Comparison of ENCODE assay signal across 27 cellular contexts in the genomic region with DNA sequence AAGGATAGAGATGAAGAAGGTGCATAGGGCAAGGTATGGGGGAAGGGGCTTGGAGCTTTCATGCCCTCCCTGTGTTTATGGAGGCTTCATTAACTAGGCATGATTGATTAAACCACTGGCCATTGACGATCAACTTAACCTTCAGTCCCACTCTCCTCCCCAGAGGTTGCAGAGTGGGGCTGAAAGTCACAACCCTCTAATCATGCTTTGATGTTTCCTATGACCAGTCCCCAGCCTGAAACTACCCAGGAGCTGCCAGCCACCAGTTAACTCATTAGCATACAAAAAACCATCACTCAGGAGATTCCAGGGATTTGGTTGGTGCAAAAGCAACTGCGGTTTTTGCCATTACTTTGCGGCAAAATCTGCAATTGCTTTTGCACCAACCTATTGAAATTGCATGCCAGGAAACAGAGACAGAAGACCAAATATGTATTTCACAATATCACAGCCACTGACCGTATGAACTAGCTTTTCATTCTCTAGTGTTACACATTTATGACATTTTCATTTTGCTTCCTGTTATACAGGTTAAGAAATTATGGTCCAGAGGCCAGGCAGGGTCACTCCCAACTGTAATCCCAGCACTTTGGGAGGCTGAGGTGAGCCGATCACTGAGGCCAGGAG. TPM values are rescaled to one million over a fixed set of nuclear protein-coding genes. Genes with fewer than 3 reads are reported as not detected.
DNase-seq lines count a peak whose midpoint lies in the region; ATAC-seq, FAIRE-seq and TF ChIP-seq lines count a peak whose summit lies in the region.
"Had no signal": no experiment of that assay in that cellular context is flagged by ENCODE, and none has a peak within 500 bp of the region (broad histone marks: within the 10 kb centered on the region; RNA-seq: fewer than 3 reads in every experiment).

No MANE protein-coding gene starts in this region.

- peak; percentile 91 for DNase-seq in NB4 (ENCODE audit: low read depth)
- no peak for DNase-seq in nephron progenitor cell
- DNase-seq in hypothalamus (lab: John Stamatoyannopoulos, UW) = no peak
- no peak for DNase-seq in urothelium cell line (ENCODE audit: low spot score)
- DNase-seq: activated B cell treated with CpG ODN at 0.5 μM for 24 hours; activated CD4-positive, alpha-beta T cell treated with anti-CD3 and anti-CD28 coated beads, Interleukin-2, amount 10 ng/mL, durations not matched to agents 7 days and 5 days; activated effector memory CD4-positive, alpha-beta T cell treated with anti-CD3 and anti-CD28 coated beads, Interleukin-2, amount 50 U/mL, for 16 hours; dorsolateral prefrontal cortex; EL; gastrocnemius medialis; H9; mammary epithelial cell; NCI-H1417; NCI-H2029; NCI-H524 treated with DMSO at 0.1 percent for 48 hours; stimulated activated CD4-positive, alpha-beta T cell treated with anti-CD3 and anti-CD28 coated beads, Interleukin-2, amount 100 ng/mL, for 24 hours had no signal

- TF ChIP-seq POLR2A in NB4 (IDR thresholded peaks at IDR 0.05; ENCODE audit: extremely low read depth, insufficient read length) = no peak

- no peak overlapping the region for H3K4me3 ChIP-seq in BLaER1 treated with 17β-estradiol and CSF1 and Interleukin-3, amounts not matched to agents 10 nM and 100 nM
- peak overlapping the region; percentile 14 for H3K4me3 ChIP-seq in NB4 (ENCODE audit: low read depth, low read length)
- H3K4me3 ChIP-seq: A549, dorsolateral prefrontal cortex, gastrocnemius medialis, pancreas, right atrium auricular region, smooth muscle cell had no signal

- H3K27ac ChIP-seq in BLaER1 treated with 17β-estradiol and CSF1 and Interleukin-3, amounts not matched to agents 10 nM and 100 nM = no peak overlapping the region
- H3K27ac ChIP-seq: A549, gastrocnemius medialis, pancreas, right atrium auricular region had no signal

- H3K27ac Mint-ChIP-seq in activated T-helper 17 cell treated with anti-CD3 and anti-CD28 coated beads, Interleukin-2, amount 50 U/mL, for 72 hours = peak overlapping the region; percentile 22
- H3K27ac Mint-ChIP-seq in nephron progenitor cell = peak overlapping the region; percentile 38
- H3K27ac Mint-ChIP-seq: activated B cell treated with CpG ODN at 0.5 μM for 24 hours; activated CD4-positive, alpha-beta T cell treated with anti-CD3 and anti-CD28 coated beads, Interleukin-2, amount 10 ng/mL, durations not matched to agents 7 days and 5 days; activated naive CD8-positive, alpha-beta T cell; stimulated activated naive CD8-positive, alpha-beta T cell treated with anti-CD3 and anti-CD28 coated beads, Interleukin-15, Interleukin-2, amounts not matched to agents 100 ng/mL and 50 ng/mL, for 24 hours had no signal

- H3K4me3 Mint-ChIP-seq in activated T-helper 17 cell treated with anti-CD3 and anti-CD28 coated beads, Interleukin-2, amount 50 U/mL, for 72 hours = no peak overlapping the region
- H3K4me3 Mint-ChIP-seq in nephron progenitor cell = no peak overlapping the region
- H3K4me3 Mint-ChIP-seq: activated B cell treated with CpG ODN at 0.5 μM for 24 hours; activated CD4-positive, alpha-beta T cell treated with anti-CD3 and anti-CD28 coated beads, Interleukin-2, amount 10 ng/mL, durations not matched to agents 7 days and 5 days; activated naive CD8-positive, alpha-beta T cell; H9; stimulated activated naive CD8-positive, alpha-beta T cell treated with anti-CD3 and anti-CD28 coated beads, Interleukin-15, Interleukin-2, amounts not matched to agents 100 ng/mL and 50 ng/mL, for 24 hours had no signal

- TF ChIP-seq CTCF in NB4 (IDR thresholded peaks at IDR 0.05; ENCODE audit: low read depth, low read length) (no peak), nephron progenitor cell (IDR thresholded peaks at IDR 0.05) (no peak)

- H3K36me3 ChIP-seq in BLaER1 treated with 17β-estradiol and CSF1 and Interleukin-3, amounts not matched to agents 10 nM and 100 nM = peaks cover 6 to 57% (median 21%) of the 10 kb centered on the region in 11 experiments; a peak in 19 of 22 replicates
- H3K36me3 ChIP-seq: gastrocnemius medialis, pancreas, right atrium auricular region had no signal

- peaks cover 20% of the 10 kb centered on the region for H3K4me1 Mint-ChIP-seq in activated T-helper 17 cell treated with anti-CD3 and anti-CD28 coated beads, Interleukin-2, amount 50 U/mL, for 72 hours
- H3K4me1 Mint-ChIP-seq in nephron progenitor cell = peaks cover 29% of the 10 kb centered on the region

- H3K4me1 ChIP-seq in BLaER1 treated with 17β-estradiol and CSF1 and Interleukin-3, amounts not matched to agents 10 nM and 100 nM = peaks cover 29 to 49% (median 34%) of the 10 kb centered on the region in 10 experiments

- H4K20me1 ChIP-seq in BLaER1 treated with 17β-estradiol and CSF1 and Interleukin-3, amounts not matched to agents 10 nM and 100 nM = peaks cover 0 to 87% (median 46%) of the 10 kb centered on the region in 11 experiments; a peak in 17 of 22 replicates

- no peak for FAIRE-seq in urothelium cell line (lab: Jason Lieb, UNC)
- FAIRE-seq: A549, endothelial cell of umbilical vein, pancreas had no signal

- peaks cover 8% of the 10 kb centered on the region for H3K36me3 Mint-ChIP-seq in activated T-helper 17 cell treated with anti-CD3 and anti-CD28 coated beads, Interleukin-2, amount 50 U/mL, for 72 hours (ENCODE audit: low read depth)
- peaks cover 43% of the 10 kb centered on the region for H3K36me3 Mint-ChIP-seq in nephron progenitor cell (ENCODE audit: low read depth)

- no peaks in the 10 kb centered on the region for H3K9me3 ChIP-seq in BLaER1 treated with 17β-estradiol and CSF1 and Interleukin-3, amounts not matched to agents 10 nM and 100 nM (replicated peaks in 1 of 11)
- H3K9me3 ChIP-seq: A549, gastrocnemius medialis, pancreas, right atrium auricular region had no signal

- no peak for ATAC-seq in activated T-helper 17 cell treated with anti-CD3 and anti-CD28 coated beads, Interleukin-2, amount 50 U/mL, for 72 hours (replicated peaks)
- no peak for ATAC-seq in HG02571 (IDR thresholded peaks at IDR 0.05; ENCODE audit: unreplicated experiment)
- no peak for ATAC-seq in GM19395 (IDR thresholded peaks at IDR 0.05; ENCODE audit: unreplicated experiment)
- ATAC-seq: A549, gastrocnemius medialis, pancreas had no signal

- H3K9ac ChIP-seq in BLaER1 treated with 17β-estradiol and CSF1 and Interleukin-3, amounts not matched to agents 10 nM and 100 nM = no peak overlapping the region

- no peaks in the 10 kb centered on the region for H3K27me3 ChIP-seq in BLaER1 treated with 17β-estradiol and CSF1 and Interleukin-3, amounts not matched to agents 10 nM and 100 nM
- H3K27me3 ChIP-seq: dorsolateral prefrontal cortex, gastrocnemius medialis, pancreas, right atrium auricular region had no signal

- H3K4me2 ChIP-seq in BLaER1 treated with 17β-estradiol and CSF1 and Interleukin-3, amounts not matched to agents 10 nM and 100 nM = peak overlapping the region in 9 of 11 experiments; percentile 21 to 54 (median 43); a peak in 9 of 22 replicates
- H3K4me2 ChIP-seq: A549, smooth muscle cell had no signal

- no peaks in the 10 kb centered on the region for H3K27me3 Mint-ChIP-seq in activated T-helper 17 cell treated with anti-CD3 and anti-CD28 coated beads, Interleukin-2, amount 50 U/mL, for 72 hours
- H3K27me3 Mint-ChIP-seq in nephron progenitor cell (ENCODE audit: low read depth, poor library complexity) = peaks cover 8% of the 10 kb centered on the region
- H3K27me3 Mint-ChIP-seq: activated B cell treated with CpG ODN at 0.5 μM for 24 hours; activated CD4-positive, alpha-beta T cell treated with anti-CD3 and anti-CD28 coated beads, Interleukin-2, amount 10 ng/mL, durations not matched to agents 7 days and 5 days; activated naive CD8-positive, alpha-beta T cell; stimulated activated naive CD8-positive, alpha-beta T cell treated with anti-CD3 and anti-CD28 coated beads, Interleukin-15, Interleukin-2, amounts not matched to agents 100 ng/mL and 50 ng/mL, for 24 hours had no signal

- no peaks in the 10 kb centered on the region for H3K9me3 Mint-ChIP-seq in activated T-helper 17 cell treated with anti-CD3 and anti-CD28 coated beads, Interleukin-2, amount 50 U/mL, for 72 hours
- H3K9me3 Mint-ChIP-seq in nephron progenitor cell = peaks cover 5% of the 10 kb centered on the region
- H3K9me3 Mint-ChIP-seq: activated B cell treated with CpG ODN at 0.5 μM for 24 hours; activated CD4-positive, alpha-beta T cell treated with anti-CD3 and anti-CD28 coated beads, Interleukin-2, amount 10 ng/mL, durations not matched to agents 7 days and 5 days; H9; stimulated activated naive CD8-positive, alpha-beta T cell treated with anti-CD3 and anti-CD28 coated beads, Interleukin-15, Interleukin-2, amounts not matched to agents 100 ng/mL and 50 ng/mL, for 24 hours had no signal

RNA-seq across cellular contexts. Expression of gene GFOD2, which starts 5.4 kb away (rescaled TPM):
- total RNA-seq in activated T-helper 17 cell treated with anti-CD3 and anti-CD28 coated beads, Interleukin-2, amount 50 U/mL, for 72 hours = 10 to 100 TPM; 13.8 to 20.9 TPM

RNA-seq across cellular contexts. Expression of gene C16orf86, which starts 47.1 kb away (rescaled TPM):
- 1 to 10 TPM; 1.5 to 1.8 TPM for total RNA-seq in activated T-helper 17 cell treated with anti-CD3 and anti-CD28 coated beads, Interleukin-2, amount 50 U/mL, for 72 hours

RNA-seq across cellular contexts. Expression of gene ENKD1, which starts 47.2 kb away (rescaled TPM):
- total RNA-seq in activated T-helper 17 cell treated with anti-CD3 and anti-CD28 coated beads, Interleukin-2, amount 50 U/mL, for 72 hours = 1 to 10 TPM; 9.1 to 9.4 TPM

RNA-seq across cellular contexts. Expression of gene PARD6A, which starts 53.0 kb away (rescaled TPM):
- total RNA-seq in activated T-helper 17 cell treated with anti-CD3 and anti-CD28 coated beads, Interleukin-2, amount 50 U/mL, for 72 hours = 10 to 100 TPM; 10.7 to 16.5 TPM

RNA-seq across cellular contexts. Expression of gene ACD, which starts 53.7 kb away (rescaled TPM):
- 10 to 100 TPM; 37.5 to 63.4 TPM for total RNA-seq in activated T-helper 17 cell treated with anti-CD3 and anti-CD28 coated beads, Interleukin-2, amount 50 U/mL, for 72 hours
